14 cellular contexts compared by ENCODE assay signal in the genomic region with DNA sequence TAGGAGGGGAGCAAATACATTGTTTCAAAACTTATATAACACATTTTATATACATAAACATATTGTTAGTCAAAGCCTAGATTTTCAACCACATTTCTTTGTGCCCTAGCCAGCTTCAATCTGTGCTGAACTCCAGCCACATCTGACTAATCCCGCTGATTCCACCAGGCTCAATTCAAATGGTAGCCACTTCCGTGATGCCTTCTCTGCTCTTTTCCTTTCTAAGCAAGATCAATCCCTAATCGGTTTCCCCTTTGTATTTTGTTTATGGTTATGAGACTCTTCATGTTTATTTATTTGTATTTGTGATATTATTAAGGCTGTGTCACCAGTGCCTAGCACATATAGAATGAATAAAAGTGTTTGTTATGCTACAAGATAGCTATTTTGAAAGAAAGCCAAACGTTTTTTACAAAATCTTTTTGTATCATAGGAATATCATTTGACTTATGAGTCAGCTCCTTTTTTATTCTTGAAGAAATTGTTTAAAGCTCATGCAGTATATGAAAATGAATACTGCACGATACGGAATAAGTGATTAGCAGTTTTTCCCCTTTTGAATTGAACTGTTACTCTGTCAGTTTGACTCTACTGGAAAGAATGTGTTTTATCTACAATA.
DNase-seq lines count a peak whose midpoint lies in the region; FAIRE-seq and TF ChIP-seq lines count a peak whose summit lies in the region.
"Had no signal": no experiment of that assay in that cellular context is flagged by ENCODE, and none has a peak within 500 bp of the region (broad histone marks: within the 10 kb centered on the region; RNA-seq: fewer than 3 reads in every experiment).

No MANE protein-coding gene starts in this region.

- H2AFZ ChIP-seq in mammary epithelial cell (ENCODE audit: low read depth, low read length) (no peak overlapping the region), astrocyte (ENCODE audit: low read depth, low read length) (no peak overlapping the region)

- H3K4me3 ChIP-seq in mammary epithelial cell (replicated peaks in 1 of 3; ENCODE audit: insufficient read depth in 1 of 3, low read depth in 2 of 3, low read length in 3 of 3) (no peak overlapping the region), astrocyte (ENCODE audit: insufficient read depth, low read depth, low read length) (peak overlapping the region; percentile 12)
- H3K4me3 ChIP-seq: SJSA1, transverse colon had no signal

- H3K9me3 ChIP-seq in mammary epithelial cell (replicated peaks; ENCODE audit: insufficient read depth, low read length) (no peaks in the 10 kb centered on the region), astrocyte (ENCODE audit: insufficient read depth, low read depth, low read length) (no peaks in the 10 kb centered on the region)
- H3K9me3 ChIP-seq: SJSA1, transverse colon had no signal

- H3K9ac ChIP-seq in mammary epithelial cell (ENCODE audit: insufficient read depth, low read length) (no peak overlapping the region), astrocyte (ENCODE audit: low read length) (no peak overlapping the region)

- FAIRE-seq in astrocyte (lab: Jason Lieb, UNC), result peak; percentile 49

- peak; percentile 15 for DNase-seq in MCF 10A (ENCODE audit: unreplicated experiment)
- DNase-seq in mammary epithelial cell, result no peak
- DNase-seq in astrocyte (ENCODE audit: low read depth), result peak; percentile 77
- peak; percentile 81 for DNase-seq in foreskin melanocyte
- DNase-seq in superior temporal gyrus (ENCODE audit: extremely low spot score), result peak; percentile 75
- DNase-seq in islet precursor cell, result no peak
- DNase-seq in stimulated activated CD4-positive, alpha-beta T cell treated with anti-CD3 and anti-CD28 coated beads, Interleukin-4, amount 100 ng/mL, for 24 hours, result no peak
- DNase-seq in DMS153 (lab: John Stamatoyannopoulos, UW), result no peak
- DNase-seq: 8988T, activated B cell treated with CpG ODN at 0.5 μM for 24 hours, hippocampal formation, transverse colon had no signal

- no peaks in the 10 kb centered on the region for H3K9me3 Mint-ChIP-seq in MCF 10A (ENCODE audit: unreplicated experiment)
- H3K9me3 Mint-ChIP-seq in astrocyte (ENCODE audit: unreplicated experiment), result no peaks in the 10 kb centered on the region
- H3K9me3 Mint-ChIP-seq: activated B cell treated with CpG ODN at 0.5 μM for 24 hours, endodermal cell had no signal

- H3K27ac ChIP-seq in mammary epithelial cell (ENCODE audit: insufficient read depth, low read depth, low read length), result no peak overlapping the region
- peak overlapping the region; percentile 17 for H3K27ac ChIP-seq in astrocyte (ENCODE audit: low read depth, low read length)
- H3K27ac ChIP-seq: SJSA1, transverse colon had no signal

- H4K20me1 ChIP-seq in mammary epithelial cell (ENCODE audit: insufficient read depth, low read length) (no peaks in the 10 kb centered on the region), astrocyte (ENCODE audit: insufficient read depth, low read length) (peaks cover 8% of the 10 kb centered on the region)

- H3K4me3 Mint-ChIP-seq in MCF 10A (ENCODE audit: unreplicated experiment) (no peak overlapping the region), astrocyte (ENCODE audit: unreplicated experiment) (peak overlapping the region; percentile 35)
- H3K4me3 Mint-ChIP-seq: activated B cell treated with CpG ODN at 0.5 μM for 24 hours, endodermal cell had no signal

- POLR2A ChIA-PET in MCF 10A (lab: Yijun Ruan, JAX), result no interaction called here

- CTCF ChIA-PET in MCF 10A (lab: Yijun Ruan, JAX) (no interaction called here), mammary epithelial cell (lab: Charles Lee; ENCODE audit: low non-redundant PET) (interaction anchor here (0.8 kb wide), 1 partner anchor 52 kb away, joined by 3 read pairs; no protein-coding TSS in a partner anchor)

- H3K36me3 ChIP-seq in mammary epithelial cell (ENCODE audit: insufficient read depth, low read length), result no peaks in the 10 kb centered on the region
- no peaks in the 10 kb centered on the region for H3K36me3 ChIP-seq in astrocyte (ENCODE audit: insufficient read depth, low read length)
- H3K36me3 ChIP-seq: SJSA1, transverse colon had no signal

- H3K36me3 Mint-ChIP-seq in MCF 10A (ENCODE audit: insufficient read depth, unreplicated experiment) (peaks cover 5% of the 10 kb centered on the region), astrocyte (ENCODE audit: low read depth, unreplicated experiment) (no peaks in the 10 kb centered on the region)

- H3K79me2 ChIP-seq in mammary epithelial cell (ENCODE audit: insufficient read depth, low read length) (peaks cover 82% of the 10 kb centered on the region), astrocyte (ENCODE audit: insufficient read depth, low read length) (peaks cover 12% of the 10 kb centered on the region)

- intact Hi-C loops in MCF 10A (cut with micrococcal nuclease) (no loop called here), mammary epithelial cell (cut with micrococcal nuclease) (no loop called here)

- in situ Hi-C loops in mammary epithelial cell (cut with MboI; ENCODE audit: low sequenced_read_pairs in 2 of 2), result no loop called here

- no peak for TF ChIP-seq CTCF in MCF 10A (IDR thresholded peaks at IDR 0.05; ENCODE audit: unreplicated experiment)
- no peak for TF ChIP-seq CTCF in mammary epithelial cell (conservative IDR thresholded peaks at IDR 0.05 in 1 of 2, IDR thresholded peaks at IDR 0.05 in 1 of 2; ENCODE audit: extremely low read depth in 1 of 2, insufficient read depth in 1 of 2, low read depth in 1 of 2, low read length in 2 of 2)
- TF ChIP-seq CTCF in astrocyte (IDR thresholded peaks at IDR 0.05; ENCODE audit: insufficient read depth, low read depth, low read length), result no peak

- H3K27me3 ChIP-seq in mammary epithelial cell (ENCODE audit: insufficient read depth, low read length) (no peaks in the 10 kb centered on the region), astrocyte (ENCODE audit: insufficient read depth, low read length) (no peaks in the 10 kb centered on the region)
- H3K27me3 ChIP-seq: SJSA1, transverse colon had no signal

- dilution Hi-C loops in mammary epithelial cell (cut with HindIII; ENCODE audit: low sequenced_read_pairs), result no loop called here

- H3K27me3 Mint-ChIP-seq in MCF 10A (ENCODE audit: insufficient read depth, unreplicated experiment), result no peaks in the 10 kb centered on the region
- no peaks in the 10 kb centered on the region for H3K27me3 Mint-ChIP-seq in astrocyte (ENCODE audit: low read depth, unreplicated experiment)

- 69% methylated on average over 6 of the region's 6 CpGs for WGBS in mammary epithelial cell (ENCODE audit: low coverage, missing lambda C conversion rate)

- H3K4me2 ChIP-seq in mammary epithelial cell (ENCODE audit: insufficient read depth, low read depth, low read length) (no peak overlapping the region), astrocyte (ENCODE audit: low read length) (peak overlapping the region; percentile 63)

- H3K4me1 Mint-ChIP-seq in MCF 10A (ENCODE audit: insufficient read depth, unreplicated experiment) (peaks cover 17% of the 10 kb centered on the region), astrocyte (ENCODE audit: low read depth, unreplicated experiment) (peaks cover 33% of the 10 kb centered on the region)
- H3K4me1 Mint-ChIP-seq: activated B cell treated with CpG ODN at 0.5 μM for 24 hours had no signal

- no TSS peak for BruUV-seq in MCF 10A (replicated peaks; lab: Mats Ljungman, UMichigan)
- no TSS peak for BruUV-seq in mammary epithelial cell (replicated peaks; lab: Mats Ljungman, UMichigan)

- H3K4me1 ChIP-seq in mammary epithelial cell (ENCODE audit: insufficient read depth, low read length) (no peaks in the 10 kb centered on the region), astrocyte (ENCODE audit: insufficient read depth, low read length) (peaks cover 14% of the 10 kb centered on the region)

- H3K27ac Mint-ChIP-seq in MCF 10A (ENCODE audit: low read depth, unreplicated experiment), result no peak overlapping the region
- peak overlapping the region; percentile 45 for H3K27ac Mint-ChIP-seq in astrocyte (ENCODE audit: unreplicated experiment)
- H3K27ac Mint-ChIP-seq: activated B cell treated with CpG ODN at 0.5 μM for 24 hours had no signal

Comparison
In these comparisons a context has a peak if more than half of its experiments do, and no peak if none do; other contexts are left out.
1. DNase-seq: peak in MCF 10A (single experiment), astrocyte (single experiment), foreskin melanocyte (single experiment) and superior temporal gyrus (single experiment); none in mammary epithelial cell (single experiment), islet precursor cell (single experiment), stimulated activated CD4-positive, alpha-beta T cell treated with anti-CD3 and anti-CD28 coated beads, Interleukin-4, amount 100 ng/mL, for 24 hours (single experiment) and DMS153 (single experiment).